8 cellular contexts compared by ENCODE assay signal in the genomic region with DNA sequence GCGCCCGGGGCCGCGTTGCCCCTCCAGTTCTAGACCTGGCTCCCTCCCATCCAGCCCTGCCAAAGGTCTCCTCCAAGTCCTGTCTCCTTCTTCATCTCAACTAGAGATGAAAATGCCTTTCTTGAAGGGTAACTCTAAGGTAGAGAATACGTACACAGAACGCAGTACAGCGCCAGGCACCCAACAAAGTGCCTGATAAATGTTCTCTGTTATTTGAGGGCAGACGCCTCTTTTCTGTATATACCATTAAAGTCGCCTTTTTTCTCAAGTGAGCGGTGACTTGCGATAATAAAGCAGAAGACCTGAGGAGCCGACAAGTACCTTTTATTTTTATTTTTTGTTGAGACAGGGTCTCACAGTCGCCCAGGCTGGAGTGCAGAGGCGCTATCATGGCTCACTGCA. TPM values are rescaled to one million over a fixed set of nuclear protein-coding genes. Genes with fewer than 3 reads are reported as not detected.
A peak's percentile ranks its signal among the peaks of the same experiment; 100 is the strongest.
DNase-seq lines count a peak whose midpoint lies in the region; ATAC-seq and TF ChIP-seq lines count a peak whose summit lies in the region.

No MANE protein-coding gene starts in this region.

- no peak overlapping the region for H2BK15ac ChIP-seq in IMR-90 (ENCODE audit: low read depth, low read length)

- peaks cover 8% of the 10 kb centered on the region; the same call in 1 of the 2 replicates for H4K20me1 ChIP-seq in IMR-90 (ENCODE audit: insufficient read depth, low read length)

- H2BK5ac ChIP-seq in IMR-90 (ENCODE audit: low read depth, low read length, poor library complexity, severe bottlenecking) = peak overlapping the region; percentile 44

- dilution Hi-C loops in IMR-90 (cut with HindIII; ENCODE audit: low sequenced_read_pairs, unreplicated experiment) = no loop called here

- H3K27me3 Mint-ChIP-seq in naive thymus-derived CD4-positive, alpha-beta T cell = no peaks in the 10 kb centered on the region

- H4K8ac ChIP-seq in IMR-90 (ENCODE audit: low read depth in 2 of 2, low read length in 2 of 2) = peak overlapping the region in 1 of 2 experiments; percentile 53; a peak in 2 of 4 replicates

- peaks cover 23 to 56% (median 37%) of the 10 kb centered on the region in 7 donors for H3K4me1 Mint-ChIP-seq in naive thymus-derived CD4-positive, alpha-beta T cell

- peak overlapping the region; percentile 57; the same call in 1 of the 2 replicates for H2AK5ac ChIP-seq in IMR-90 (ENCODE audit: low read depth, low read length)

- H3K4me3 ChIP-seq in AG04450 (ENCODE audit: low read depth, low read length) (peak overlapping the region; percentile 80), IMR-90 (ENCODE audit: insufficient read depth, low read depth, low read length) (peak overlapping the region; percentile 78), choroid plexus epithelial cell (ENCODE audit: low read depth, low read length) (peak overlapping the region; percentile 77)
- peak overlapping the region; percentile 82 for H3K4me3 ChIP-seq in naive thymus-derived CD4-positive, alpha-beta T cell (ENCODE audit: low read length)

- POLR2A ChIA-PET in AG04450 (lab: Yijun Ruan, JAX) = interaction anchor here (1.3 kb wide), 1 partner anchor 16 kb away, joined by 8 read pairs; no protein-coding TSS in a partner anchor
- POLR2A ChIA-PET in IMR-90 (lab: Charles Lee; ENCODE audit: unreplicated experiment) = no interaction called here
- POLR2A ChIA-PET in naive thymus-derived CD4-positive, alpha-beta T cell (lab: Charles Lee) = interaction anchor here (0.8 to 1.0 kb wide), 2 partner anchors 83 to 161 kb away, joined by 3 read pairs; no protein-coding TSS in a partner anchor

- peak overlapping the region; percentile 75 to 91 (median 85) for H3K27ac Mint-ChIP-seq in naive thymus-derived CD4-positive, alpha-beta T cell

- no peaks in the 10 kb centered on the region for H3K9me3 ChIP-seq in AG04450 (ENCODE audit: control insufficient read depth, insufficient read depth, low read length)
- H3K9me3 ChIP-seq in IMR-90 (ENCODE audit: control insufficient read depth, insufficient read depth, low read length) = no peaks in the 10 kb centered on the region
- H3K9me3 ChIP-seq in naive thymus-derived CD4-positive, alpha-beta T cell (ENCODE audit: control insufficient read depth in 2 of 3, low read length in 3 of 3) = no peaks in the 10 kb centered on the region

- peak overlapping the region; percentile 83 for H3K4me2 ChIP-seq in IMR-90 (ENCODE audit: low read depth, low read length)

- H3K27ac ChIP-seq in AG04450 (ENCODE audit: low read depth, low read length) = peak overlapping the region; percentile 88
- H3K27ac ChIP-seq in IMR-90 (ENCODE audit: insufficient read depth, low read length) = peak overlapping the region; percentile 70; the same call in 1 of the 2 replicates
- H3K27ac ChIP-seq in naive thymus-derived CD4-positive, alpha-beta T cell (ENCODE audit: low read depth, low read length) = peak overlapping the region; percentile 69

- TF ChIP-seq RAD21 in IMR-90 (IDR thresholded peaks at IDR 0.05; ENCODE audit: low read length) = no peak

- BruUV-seq in IMR-90 (replicated peaks; lab: Mats Ljungman, UMichigan) = no TSS peak

- H3K23ac ChIP-seq in IMR-90 (ENCODE audit: low read depth, low read length) = 0 out of 2 replicates have a peak overlapping the region, but pooled peaks have one; percentile 44

- no peak overlapping the region for H2BK20ac ChIP-seq in IMR-90 (ENCODE audit: low read depth, low read length)

- peak overlapping the region; percentile 46 for H2AK9ac ChIP-seq in IMR-90 (replicated peaks; ENCODE audit: low read depth, low read length, poor library complexity)

- ATAC-seq in IMR-90 (ENCODE audit: low read depth) (no peak), HG02798 (IDR thresholded peaks at IDR 0.05; ENCODE audit: poor library complexity, unreplicated experiment) (no peak), GM18909 (IDR thresholded peaks at IDR 0.05; ENCODE audit: poor library complexity, unreplicated experiment) (no peak)
- no peak for ATAC-seq in naive thymus-derived CD4-positive, alpha-beta T cell

- H3K4me3 Mint-ChIP-seq in naive thymus-derived CD4-positive, alpha-beta T cell = peak overlapping the region; percentile 88 to 95 (median 92)

- peaks cover 2% of the 10 kb centered on the region; the same call in 1 of the 2 replicates for H3K36me3 ChIP-seq in IMR-90 (ENCODE audit: control insufficient read depth, insufficient read depth, low read length)
- no peaks in the 10 kb centered on the region for H3K36me3 ChIP-seq in naive thymus-derived CD4-positive, alpha-beta T cell (ENCODE audit: control insufficient read depth in 2 of 3, insufficient read depth in 3 of 3, low read length in 3 of 3)

- H4K91ac ChIP-seq in IMR-90 (ENCODE audit: insufficient read depth, low read depth, low read length) = no peak overlapping the region

- 0 out of 2 replicates have a peak overlapping the region, but pooled peaks have one; percentile 49 for H3K56ac ChIP-seq in IMR-90 (ENCODE audit: extremely low read depth, insufficient read depth, low read length)

- intact Hi-C loops in IMR-90 (cut with micrococcal nuclease) = loop anchor here (1.0 to 5.0 kb wide), 2 partner anchors 17 to 603 kb away; a partner anchor contains a TSS
- intact Hi-C loops in naive thymus-derived CD4-positive, alpha-beta T cell (cut with micrococcal nuclease) = loop anchor here (1.0 to 10.0 kb wide), 12 partner anchors 17 to 1890 kb away; a partner anchor contains a TSS

- no peaks in the 10 kb centered on the region; the same call in 1 of the 2 replicates for H3K4me1 ChIP-seq in IMR-90 (ENCODE audit: control insufficient read depth, insufficient read depth, low read length)
- H3K4me1 ChIP-seq in naive thymus-derived CD4-positive, alpha-beta T cell (ENCODE audit: control insufficient read depth in 2 of 2, insufficient read depth in 2 of 2, low read length in 2 of 2) = peaks cover 17 to 23% of the 10 kb centered on the region in 2 donors

- CTCF ChIA-PET in AG04450 (lab: Charles Lee) (interaction anchor here (3.6 kb wide), 1 partner anchor 258 kb away, joined by 17 read pairs; no protein-coding TSS in a partner anchor), IMR-90 (lab: Yijun Ruan, JAX) (interaction anchor here (0.9 kb wide), 1 partner anchor 13 kb away, joined by 3 read pairs; no protein-coding TSS in a partner anchor)
- CTCF ChIA-PET in naive thymus-derived CD4-positive, alpha-beta T cell (lab: Charles Lee) = interaction anchor here (0.5 to 1.1 kb wide), 2 partner anchors 40 to 90 kb away, joined by 3 read pairs; no protein-coding TSS in a partner anchor

- H3K14ac ChIP-seq in IMR-90 (replicated peaks; ENCODE audit: low read depth, low read length) = peak overlapping the region; percentile 41; the same call in 1 of the 2 replicates

- in situ Hi-C loops in IMR-90 (cut with MboI; ENCODE audit: low sequenced_read_pairs) = no loop called here

- TF ChIP-seq POLR2A in IMR-90 (IDR thresholded peaks at IDR 0.05; ENCODE audit: low read depth, low read length) = no peak

- H2AFZ ChIP-seq in IMR-90 (replicated peaks; ENCODE audit: low read length, poor library complexity) = peak overlapping the region; percentile 95

- no peak overlapping the region for H4K5ac ChIP-seq in IMR-90 (ENCODE audit: low read depth, low read length)

- H3K9me3 Mint-ChIP-seq in naive thymus-derived CD4-positive, alpha-beta T cell = no peaks in the 10 kb centered on the region

- peaks cover 0 to 4% (median 0%) of the 10 kb centered on the region in 5 donors for H3K36me3 Mint-ChIP-seq in naive thymus-derived CD4-positive, alpha-beta T cell

- peak overlapping the region; percentile 49; the same call in 1 of the 2 replicates for H3K9ac ChIP-seq in IMR-90 (ENCODE audit: low read depth, low read length)

- peak overlapping the region; percentile 67 for H3K4ac ChIP-seq in IMR-90 (ENCODE audit: low read depth, low read length)

- no peak overlapping the region for H2BK120ac ChIP-seq in IMR-90 (ENCODE audit: low read depth, low read length)

- H3K9me1 ChIP-seq in IMR-90 (ENCODE audit: insufficient read depth, low read length) = peaks cover 3% of the 10 kb centered on the region; the same call in 1 of the 2 replicates

- DNase-seq in AG04450 (ENCODE audit: low read depth, low spot score) (no peak), IMR-90 (no peak), choroid plexus epithelial cell (ENCODE audit: low read depth) (no peak), iPS-NIHi7 (ENCODE audit: extremely low spot score) (no peak), epidermal melanocyte (ENCODE audit: insufficient read length, low spot score) (no peak)
- no peak for DNase-seq in naive thymus-derived CD4-positive, alpha-beta T cell

- WGBS in IMR-90 (ENCODE audit: extremely low coverage in 2 of 2, insufficient read length in 1 of 2), 2 experiments = 79% methylated on average over 8 of the region's 14 CpGs; no CpG with 5 or more reads in 1 of the 2 experiments

- peaks cover 22 to 40% of the 10 kb centered on the region in 2 experiments for H3K79me1 ChIP-seq in IMR-90 (ENCODE audit: low read depth in 1 of 2, low read length in 2 of 2)

- no peak overlapping the region for H3K18ac ChIP-seq in IMR-90 (ENCODE audit: low read depth, low read length)

- no peaks in the 10 kb centered on the region for H3K27me3 ChIP-seq in AG04450 (ENCODE audit: control insufficient read depth, insufficient read depth, low read length)
- H3K27me3 ChIP-seq in IMR-90 (ENCODE audit: control insufficient read depth, insufficient read depth, low read length) = no peaks in the 10 kb centered on the region
- H3K27me3 ChIP-seq in naive thymus-derived CD4-positive, alpha-beta T cell (ENCODE audit: control insufficient read depth in 2 of 2, insufficient read depth in 2 of 2, low read length in 2 of 2) = no peaks in the 10 kb centered on the region

- TF ChIP-seq CTCF in AG04450 (IDR thresholded peaks at IDR 0.05; ENCODE audit: low read depth, low read length) (no peak), IMR-90 (conservative IDR thresholded peaks at IDR 0.05; ENCODE audit: low read depth, low read length) (no peak), choroid plexus epithelial cell (conservative IDR thresholded peaks at IDR 0.05; ENCODE audit: low read depth, low read length) (no peak)

RNA-seq across cellular contexts. Expression of a gene that starts 0.8 kb away (rescaled TPM):
- 314 and 338 TPM in 2 replicates for polyA plus RNA-seq in AG04450 (2011; rRNA removed)
- 97.1 and 110 TPM in 2 replicates for polyA minus RNA-seq in AG04450 (2011; rRNA and poly(A)+ RNA removed)
- 86.9 and 108 TPM in 2 replicates for total RNA-seq in IMR-90 (2012; rRNA removed)
- polyA plus RNA-seq in IMR-90 (2012; rRNA removed) = 205 and 208 TPM in 2 replicates
- 105 and 123 TPM in 2 replicates for polyA plus RNA-seq in IMR-90 (2012; cell fraction: cytosol; rRNA removed)
- 30.4 and 63.0 TPM in 2 replicates for polyA plus RNA-seq in IMR-90 (2012; cell fraction: nucleus; rRNA removed; ENCODE audit: low replicate concordance)
- total RNA-seq in naive thymus-derived CD4-positive, alpha-beta T cell = 10 to 100 TPM; 27.1 to 86.1 (median 46.4) TPM
- polyA plus RNA-seq in naive thymus-derived CD4-positive, alpha-beta T cell = 10 to 100 TPM; 37.4 to 59.3 TPM

RNA-seq across cellular contexts. Expression of a gene that starts 17.7 kb away (rescaled TPM):
- polyA plus RNA-seq in AG04450 (2011; rRNA removed) (100 and 101 TPM in 2 replicates), IMR-90 (2012; rRNA removed) (58.9 and 59.6 TPM in 2 replicates)
- 62.0 and 70.7 TPM in 2 replicates for polyA minus RNA-seq in AG04450 (2011; rRNA and poly(A)+ RNA removed)
- 21.9 and 22.6 TPM in 2 replicates for total RNA-seq in IMR-90 (2012; rRNA removed)
- polyA plus RNA-seq in IMR-90 (2012; cell fraction: cytosol; rRNA removed) = 41.3 and 44.8 TPM in 2 replicates
- 23.0 and 51.9 TPM in 2 replicates for polyA plus RNA-seq in IMR-90 (2012; cell fraction: nucleus; rRNA removed; ENCODE audit: low replicate concordance)
- total RNA-seq in naive thymus-derived CD4-positive, alpha-beta T cell = 10 to 100 TPM; 21.0 to 52.7 (median 33.8) TPM
- 10 to 100 TPM; 15.5 to 21.4 TPM for polyA plus RNA-seq in naive thymus-derived CD4-positive, alpha-beta T cell

RNA-seq across cellular contexts. Expression of a gene that starts 17.7 kb away (rescaled TPM):
- 2.6 and 2.8 TPM in 2 replicates for polyA plus RNA-seq in AG04450 (2011; rRNA removed)
- 12.9 TPM in 2 replicates for polyA minus RNA-seq in AG04450 (2011; rRNA and poly(A)+ RNA removed)
- total RNA-seq in IMR-90 (2012; rRNA removed) = 3.0 and 3.3 TPM in 2 replicates
- polyA plus RNA-seq in IMR-90 (2012; rRNA removed) = 1.8 and 2.2 TPM in 2 replicates
- polyA plus RNA-seq in IMR-90 (2012; cell fraction: cytosol; rRNA removed) = 0.99 and 1.5 TPM in 2 replicates
- 1.3 and 1.7 TPM in 2 replicates for polyA plus RNA-seq in IMR-90 (2012; cell fraction: nucleus; rRNA removed; ENCODE audit: low replicate concordance)
- total RNA-seq in naive thymus-derived CD4-positive, alpha-beta T cell = 10 to 100 TPM in 2 of 5 experiments, 1 to 10 TPM in 3; 5.4 to 16.0 (median 7.9) TPM
- 1 to 10 TPM in 1 of 2 donors, under 1 TPM in 1; 0.60 to 1.1 TPM for polyA plus RNA-seq in naive thymus-derived CD4-positive, alpha-beta T cell
